Comparison of ENCODE assay signal across 11 cellular contexts in genomic region chr10:17144757-17145156, GRCh38. TPM values are rescaled to one million over a fixed set of nuclear protein-coding genes. Genes with fewer than 3 reads are reported as not detected.
DNase-seq lines count a peak whose midpoint lies in the region; ATAC-seq lines count a peak whose summit lies in the region.
"Had no signal": no experiment of that assay in that cellular context is flagged by ENCODE, and none has a peak within 500 bp of the region (broad histone marks: within the 10 kb centered on the region; RNA-seq: fewer than 3 reads in every experiment).

No MANE protein-coding gene starts in this region.

- ATAC-seq in GM18868 (IDR thresholded peaks at IDR 0.05; ENCODE audit: unreplicated experiment) (peak; percentile 81), HG03558 (IDR thresholded peaks at IDR 0.05; ENCODE audit: extremely low read depth, unreplicated experiment) (peak; percentile 45)
- no peak for ATAC-seq in naive thymus-derived CD8-positive, alpha-beta T cell

- peak; percentile 40 for DNase-seq in activated T-helper 9 cell treated with anti-CD3 and anti-CD28 coated beads, Interleukin-2, amount 50 U/mL, for 16 hours (ENCODE audit: low read depth)
- DNase-seq in stimulated activated CD4-positive, alpha-beta T cell treated with anti-CD3 and anti-CD28 coated beads, Interleukin-1b, Interleukin-23, amount 100 ng/mL, for 24 hours (ENCODE audit: low read depth in 4 of 4, low spot score in 1 of 4) = peak; percentile 19 to 53 (median 38)
- DNase-seq in NCI-H146 treated with DMSO at 0.1 percent for 48 hours (lab: John Stamatoyannopoulos, UW; ENCODE audit: unreplicated experiment) (no peak), pons (ENCODE audit: low spot score) (no peak), cerebellar nuclear complex (lab: John Stamatoyannopoulos, UW) (no peak)
- no peak for DNase-seq in naive thymus-derived CD8-positive, alpha-beta T cell
- DNase-seq: NCI-H187 treated with DMSO at 0.1 percent for 48 hours had no signal

- no peak overlapping the region for H3K4me3 Mint-ChIP-seq in naive thymus-derived CD8-positive, alpha-beta T cell
- H3K4me3 Mint-ChIP-seq: brain, nephron had no signal

- peaks cover 5 to 14% (median 10%) of the 10 kb centered on the region in 4 donors for H3K4me1 Mint-ChIP-seq in naive thymus-derived CD8-positive, alpha-beta T cell

- peaks cover 0 to 4% (median 0%) of the 10 kb centered on the region in 9 donors for H3K9me3 Mint-ChIP-seq in naive thymus-derived CD8-positive, alpha-beta T cell

- H3K27ac Mint-ChIP-seq in naive thymus-derived CD8-positive, alpha-beta T cell = peak overlapping the region in 1 of 10 donors; percentile 59
- H3K27ac Mint-ChIP-seq: brain had no signal

- peaks cover 0 to 14% (median 11%) of the 10 kb centered on the region in 3 donors for H3K36me3 Mint-ChIP-seq in naive thymus-derived CD8-positive, alpha-beta T cell

- no peaks in the 10 kb centered on the region for H3K27me3 Mint-ChIP-seq in naive thymus-derived CD8-positive, alpha-beta T cell

- POLR2A ChIA-PET in naive thymus-derived CD8-positive, alpha-beta T cell (lab: Charles Lee) = no interaction called here

RNA-seq across cellular contexts. Expression of gene CUBN, which starts 15.1 kb away (rescaled TPM):
- 10 to 100 TPM in 1 of 2 experiments, 1 to 10 TPM in 1; 9.5 to 12.2 TPM for total RNA-seq in naive thymus-derived CD8-positive, alpha-beta T cell
- polyA plus RNA-seq in naive thymus-derived CD8-positive, alpha-beta T cell = under 1 TPM; 0.09 to 0.92 (median 0.11) TPM

RNA-seq across cellular contexts. Expression of gene TRDMT1, which starts 56.7 kb away (rescaled TPM):
- total RNA-seq in naive thymus-derived CD8-positive, alpha-beta T cell = 10 to 100 TPM; 17.9 to 22.6 TPM
- polyA plus RNA-seq in naive thymus-derived CD8-positive, alpha-beta T cell = 10 to 100 TPM in 2 of 3 donors, 1 to 10 TPM in 1; 6.9 to 10.7 (median 10.6) TPM

Comparison
In these comparisons a context has a peak if more than half of its experiments do, and no peak if none do; other contexts are left out.
1. ATAC-seq: peak in GM18868 (single experiment) and HG03558 (single experiment); none in naive thymus-derived CD8-positive, alpha-beta T cell (0 of 2).
2. DNase-seq: peak in activated T-helper 9 cell treated with anti-CD3 and anti-CD28 coated beads, Interleukin-2, amount 50 U/mL, for 16 hours (single experiment) and stimulated activated CD4-positive, alpha-beta T cell treated with anti-CD3 and anti-CD28 coated beads, Interleukin-1b, Interleukin-23, amount 100 ng/mL, for 24 hours (4 of 4); none in NCI-H146 treated with DMSO at 0.1 percent for 48 hours (single experiment), pons (single experiment), naive thymus-derived CD8-positive, alpha-beta T cell (0 of 10) and cerebellar nuclear complex (0 of 2).